ENCODE assay signal across 8 cellular contexts in the genomic region with DNA sequence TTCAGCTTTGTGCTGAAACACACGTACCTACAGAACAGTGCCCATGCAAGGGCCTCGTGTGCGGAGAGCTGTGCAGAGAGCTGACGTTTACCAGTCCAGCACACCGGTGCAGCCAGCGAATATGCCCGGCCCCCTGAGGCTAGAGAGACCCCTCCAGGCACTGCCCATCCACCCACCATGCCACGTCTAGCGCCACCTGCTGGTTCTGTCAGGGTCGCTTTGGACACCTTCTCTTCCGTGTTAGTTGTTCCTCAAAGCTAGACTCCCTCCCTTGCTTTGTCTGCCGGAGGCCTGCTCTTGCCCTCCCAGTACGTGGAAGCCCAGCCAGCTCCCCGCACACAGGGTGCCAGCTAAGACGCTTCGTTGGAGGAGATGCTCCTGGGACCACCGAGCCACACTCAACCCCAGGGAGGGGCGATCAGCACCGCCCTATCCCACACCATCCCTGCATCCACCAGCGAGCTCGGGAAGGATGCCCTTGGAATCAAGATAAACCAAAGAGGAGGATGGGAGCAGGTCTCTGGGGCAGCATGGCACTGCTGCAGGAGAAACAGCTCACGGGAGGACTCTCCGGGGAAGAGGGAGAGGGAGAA. TPM values are rescaled to one million over a fixed set of nuclear protein-coding genes. Genes with fewer than 3 reads are reported as not detected.
A peak's percentile ranks its signal among the peaks of the same experiment; 100 is the strongest.
DNase-seq lines count a peak whose midpoint lies in the region; ATAC-seq and TF ChIP-seq lines count a peak whose summit lies in the region.

No MANE protein-coding gene starts in this region.

- CTCF ChIA-PET in activated CD4-positive, alpha-beta T cell treated with anti-CD3 and anti-CD28 coated beads, Interleukin-2, amount 10 ng/mL, durations not matched to agents 7 days and 5 days (lab: Charles Lee): interaction anchor here (1.4 to 1.8 kb wide), 2 partner anchors 8 to 20 kb away, joined by 4 to 7 read pairs; no protein-coding TSS in a partner anchor

- no peaks in the 10 kb centered on the region for H3K4me1 ChIP-seq in prostate gland (replicated peaks)

- H3K36me3 ChIP-seq in prostate gland: no peaks in the 10 kb centered on the region

- WGBS in prostate gland: 70% methylated on average over 23 of the region's 23 CpGs

- no peaks in the 10 kb centered on the region for H3K4me1 Mint-ChIP-seq in HFFc6 (ENCODE audit: low read depth)
- no peaks in the 10 kb centered on the region for H3K4me1 Mint-ChIP-seq in activated CD4-positive, alpha-beta T cell treated with anti-CD3 and anti-CD28 coated beads, Interleukin-2, amount 10 ng/mL, durations not matched to agents 7 days and 5 days

- no peak overlapping the region for H3K4me3 ChIP-seq in epithelial cell of proximal tubule (ENCODE audit: low read depth, low read length)
- no peak overlapping the region for H3K4me3 ChIP-seq in prostate gland

- TF ChIP-seq CTCF in AG09319 (IDR thresholded peaks at IDR 0.05; ENCODE audit: low read depth, low read length) (peak; percentile 64), HFFc6 (IDR thresholded peaks at IDR 0.05) (peak; percentile 85), epithelial cell of proximal tubule (conservative IDR thresholded peaks at IDR 0.05; ENCODE audit: low read depth, low read length) (peak; percentile 67), prostate gland (IDR thresholded peaks at IDR 0.05) (peak in 3 of 4 experiments; percentile 25 to 43 (median 33))

- no peaks in the 10 kb centered on the region for H3K27me3 ChIP-seq in prostate gland (replicated peaks; ENCODE audit: insufficient read depth)

- no peaks in the 10 kb centered on the region for H3K9me3 Mint-ChIP-seq in HFFc6
- H3K9me3 Mint-ChIP-seq in activated CD4-positive, alpha-beta T cell treated with anti-CD3 and anti-CD28 coated beads, Interleukin-2, amount 10 ng/mL, durations not matched to agents 7 days and 5 days: no peaks in the 10 kb centered on the region

- no peaks in the 10 kb centered on the region for H3K27me3 Mint-ChIP-seq in HFFc6 (ENCODE audit: insufficient read depth)
- H3K27me3 Mint-ChIP-seq in activated CD4-positive, alpha-beta T cell treated with anti-CD3 and anti-CD28 coated beads, Interleukin-2, amount 10 ng/mL, durations not matched to agents 7 days and 5 days: no peaks in the 10 kb centered on the region

- no peak overlapping the region for H3K27ac Mint-ChIP-seq in HFFc6
- H3K27ac Mint-ChIP-seq in activated CD4-positive, alpha-beta T cell treated with anti-CD3 and anti-CD28 coated beads, Interleukin-2, amount 10 ng/mL, durations not matched to agents 7 days and 5 days: no peak overlapping the region

- no peak overlapping the region for H3K4me3 Mint-ChIP-seq in HFFc6
- H3K4me3 Mint-ChIP-seq in activated CD4-positive, alpha-beta T cell treated with anti-CD3 and anti-CD28 coated beads, Interleukin-2, amount 10 ng/mL, durations not matched to agents 7 days and 5 days: no peak overlapping the region

- no peak overlapping the region for H3K27ac ChIP-seq in prostate gland

- DNase-seq in AG09319 (ENCODE audit: extremely low read depth, low read depth) (no peak), HFFc6 (no peak), epithelial cell of proximal tubule (ENCODE audit: low read depth) (no peak), prostate gland (ENCODE audit: low spot score) (no peak), NCI-H187 treated with DMSO at 0.1 percent for 48 hours (lab: John Stamatoyannopoulos, UW) (no peak)
- peak; percentile 39 for DNase-seq in activated CD4-positive, alpha-beta T cell treated with anti-CD3 and anti-CD28 coated beads, Interleukin-2, amount 10 ng/mL, durations not matched to agents 7 days and 5 days

- intact Hi-C loops in prostate gland (cut with DNase I): no loop called here

- ATAC-seq in GM18870 (IDR thresholded peaks at IDR 0.05; ENCODE audit: unreplicated experiment) (no peak), HG03095 (IDR thresholded peaks at IDR 0.05; ENCODE audit: unreplicated experiment) (no peak)

- no peaks in the 10 kb centered on the region for H3K9me3 ChIP-seq in prostate gland

- TF ChIP-seq POLR2A in prostate gland (IDR thresholded peaks at IDR 0.05): no peak

- POLR2A ChIA-PET in activated CD4-positive, alpha-beta T cell treated with anti-CD3 and anti-CD28 coated beads, Interleukin-2, amount 10 ng/mL, durations not matched to agents 7 days and 5 days (lab: Charles Lee): no interaction called here

- H3K36me3 Mint-ChIP-seq in HFFc6 (ENCODE audit: low read depth): 0 out of 2 replicates have a peak, but pooled peaks cover 10% of the 10 kb centered on the region
- H3K36me3 Mint-ChIP-seq in activated CD4-positive, alpha-beta T cell treated with anti-CD3 and anti-CD28 coated beads, Interleukin-2, amount 10 ng/mL, durations not matched to agents 7 days and 5 days (ENCODE audit: low read depth): peaks cover 36% of the 10 kb centered on the region

RNA-seq across cellular contexts. Expression of a gene that starts 43.4 kb away (rescaled TPM):
- 10 to 100 TPM; 35.5 to 63.7 (median 55.8) TPM for total RNA-seq in HFFc6 (2021; fragmentation: NEBNext Ultra II Directional; extraction: Animal tissue kit (Norgen Biotek cat#: 25700))
- 10 to 100 TPM; 66.3 to 69.9 TPM for total RNA-seq in activated CD4-positive, alpha-beta T cell treated with anti-CD3 and anti-CD28 coated beads, Interleukin-2, amount 10 ng/mL, durations not matched to agents 7 days and 5 days
- total RNA-seq in epithelial cell of proximal tubule (6.7 and 10.2 TPM in 2 replicates), prostate gland (10 to 100 TPM; 33.3 to 55.2 TPM)

RNA-seq across cellular contexts. Expression of a gene that starts 47.0 kb away (rescaled TPM):
- 1 to 10 TPM; 3.9 to 6.1 (median 5.0) TPM for total RNA-seq in HFFc6 (2021; fragmentation: NEBNext Ultra II Directional; extraction: Animal tissue kit (Norgen Biotek cat#: 25700))
- 1 to 10 TPM; 7.8 to 8.1 TPM for total RNA-seq in activated CD4-positive, alpha-beta T cell treated with anti-CD3 and anti-CD28 coated beads, Interleukin-2, amount 10 ng/mL, durations not matched to agents 7 days and 5 days
- total RNA-seq in epithelial cell of proximal tubule: 7.5 and 8.2 TPM in 2 replicates
- total RNA-seq in prostate gland: 10 to 100 TPM; 20.6 to 24.5 TPM

Comparison
In these comparisons a context has a peak if more than half of its experiments do, and no peak if none do; other contexts are left out.
1. CTCF ChIP-seq: peak in every context shown above with its lines; median percentile 85 in HFFc6; 67 in epithelial cell of proximal tubule; 64 in AG09319; 33 in prostate gland.